Comparison of ENCODE assay signal across 18 cellular contexts in genomic region chr20:57421258-57422220, GRCh38. TPM values are rescaled to one million over a fixed set of nuclear protein-coding genes. Genes with fewer than 3 reads are reported as not detected.
DNase-seq lines count a peak whose midpoint lies in the region; ATAC-seq, FAIRE-seq and TF ChIP-seq lines count a peak whose summit lies in the region.
"Had no signal": no experiment of that assay in that cellular context is flagged by ENCODE, and none has a peak within 500 bp of the region (broad histone marks: within the 10 kb centered on the region; RNA-seq: fewer than 3 reads in every experiment).

No MANE protein-coding gene starts in this region.

- H3K9me3 ChIP-seq in cardiac muscle cell (ENCODE audit: low read depth) (no peaks in the 10 kb centered on the region), right atrium auricular region (no peaks in the 10 kb centered on the region), neural progenitor cell (ENCODE audit: low read depth) (no peaks in the 10 kb centered on the region), upper lobe of right lung (no peaks in the 10 kb centered on the region)
- H3K9me3 ChIP-seq: SJCRH30 had no signal

- H3K4me1 Mint-ChIP-seq in neural progenitor cell: peaks cover 17% of the 10 kb centered on the region

- no peaks in the 10 kb centered on the region for H4K20me1 ChIP-seq in neural progenitor cell (ENCODE audit: low read depth)

- H3K27me3 Mint-ChIP-seq in neural progenitor cell (ENCODE audit: insufficient read depth, low read depth): peaks cover 13% of the 10 kb centered on the region

- intact Hi-C loops in upper lobe of right lung (cut with DNase I): no loop called here

- TF ChIP-seq CTCF in cardiac muscle cell (IDR thresholded peaks at IDR 0.05; ENCODE audit: low read depth, low read length): no peak
- TF ChIP-seq CTCF in right atrium auricular region (IDR thresholded peaks at IDR 0.05): no peak
- no peak for TF ChIP-seq CTCF in neural progenitor cell (IDR thresholded peaks at IDR 0.05)
- TF ChIP-seq CTCF in upper lobe of right lung (IDR thresholded peaks at IDR 0.05): no peak

- no peaks in the 10 kb centered on the region for H3K27me3 ChIP-seq in cardiac muscle cell
- no peaks in the 10 kb centered on the region for H3K27me3 ChIP-seq in right atrium auricular region
- no peaks in the 10 kb centered on the region for H3K27me3 ChIP-seq in neural progenitor cell
- no peaks in the 10 kb centered on the region for H3K27me3 ChIP-seq in upper lobe of right lung

- H3K36me3 Mint-ChIP-seq in neural progenitor cell: no peaks in the 10 kb centered on the region

- no peaks in the 10 kb centered on the region for H3K79me2 ChIP-seq in neural progenitor cell (ENCODE audit: low read depth)

- no peak overlapping the region for H2AFZ ChIP-seq in neural progenitor cell (replicated peaks)

- no peak overlapping the region for H3K9ac ChIP-seq in neural progenitor cell
- H3K9ac ChIP-seq: KMS-11 had no signal

- DNase-seq in cardiac muscle cell (ENCODE audit: low read depth in 1 of 2, low spot score in 1 of 2) (no peak), right atrium auricular region (ENCODE audit: low spot score) (no peak), HTR-8/SVneo (ENCODE audit: insufficient read length, low spot score) (no peak), neural progenitor cell (ENCODE audit: low spot score) (no peak), upper lobe of right lung (no peak), NCI-H1092 treated with DMSO at 0.1 percent for 48 hours (lab: John Stamatoyannopoulos, UW) (no peak)
- DNase-seq: DMS79, MV-4-11, NCI-H187 treated with DMSO at 0.1 percent for 48 hours, NCI-H226, NCI-H524, NCI-H82, OCI-M1, SJCRH30 had no signal

- H3K36me3 ChIP-seq in cardiac muscle cell (no peaks in the 10 kb centered on the region), right atrium auricular region (no peaks in the 10 kb centered on the region), neural progenitor cell (no peaks in the 10 kb centered on the region), upper lobe of right lung (no peaks in the 10 kb centered on the region)
- H3K36me3 ChIP-seq: SJCRH30 had no signal

- no peaks in the 10 kb centered on the region for H3K9me3 Mint-ChIP-seq in neural progenitor cell

- peak; percentile 24 for ATAC-seq in upper lobe of right lung
- no peak for ATAC-seq in HG03045 (IDR thresholded peaks at IDR 0.05; ENCODE audit: unreplicated experiment)

- no peak overlapping the region for H3K4me3 Mint-ChIP-seq in neural progenitor cell
- H3K4me3 Mint-ChIP-seq: CD14-positive monocyte had no signal

- H3K4me3 ChIP-seq in cardiac muscle cell (no peak overlapping the region), right atrium auricular region (no peak overlapping the region), neural progenitor cell (no peak overlapping the region), upper lobe of right lung (no peak overlapping the region)
- H3K4me3 ChIP-seq: SJCRH30 had no signal

- peak; percentile 74 for FAIRE-seq in HTR-8/SVneo (lab: Jason Lieb, UNC)
- FAIRE-seq: H54 had no signal

- H3K27ac ChIP-seq in cardiac muscle cell (peak overlapping the region; percentile 72), right atrium auricular region (no peak overlapping the region), neural progenitor cell (no peak overlapping the region), upper lobe of right lung (no peak overlapping the region)
- H3K27ac ChIP-seq: KMS-11, SJCRH30 had no signal

- peaks cover 4% of the 10 kb centered on the region for H3F3A ChIP-seq in neural progenitor cell (ENCODE audit: low read depth)

- no peak overlapping the region for H3K4me2 ChIP-seq in neural progenitor cell
- H3K4me2 ChIP-seq: KMS-11 had no signal

- H3K4me1 ChIP-seq in cardiac muscle cell (ENCODE audit: low read depth) (peaks cover 18% of the 10 kb centered on the region), right atrium auricular region (peaks cover 0 to 9% of the 10 kb centered on the region in 2 donors), neural progenitor cell (peaks cover 13% of the 10 kb centered on the region), upper lobe of right lung (no peaks in the 10 kb centered on the region)

- peak overlapping the region; percentile 80 for H3K27ac Mint-ChIP-seq in neural progenitor cell

RNA-seq across cellular contexts. Expression of gene RBM38, which starts 30.3 kb away (rescaled TPM):
- total RNA-seq in cardiac muscle cell (420 and 625 TPM in 2 replicates), right atrium auricular region (100 to 1,000 TPM; 127 to 151 TPM), neural progenitor cell (ENCODE audit: low replicate concordance) (26.6 and 53.4 TPM in 2 replicates), upper lobe of right lung (13.4 TPM)
- 404 and 626 TPM in 2 replicates for polyA plus RNA-seq in cardiac muscle cell
